Comparison of ENCODE assay signal across 15 cellular contexts in the genomic region with DNA sequence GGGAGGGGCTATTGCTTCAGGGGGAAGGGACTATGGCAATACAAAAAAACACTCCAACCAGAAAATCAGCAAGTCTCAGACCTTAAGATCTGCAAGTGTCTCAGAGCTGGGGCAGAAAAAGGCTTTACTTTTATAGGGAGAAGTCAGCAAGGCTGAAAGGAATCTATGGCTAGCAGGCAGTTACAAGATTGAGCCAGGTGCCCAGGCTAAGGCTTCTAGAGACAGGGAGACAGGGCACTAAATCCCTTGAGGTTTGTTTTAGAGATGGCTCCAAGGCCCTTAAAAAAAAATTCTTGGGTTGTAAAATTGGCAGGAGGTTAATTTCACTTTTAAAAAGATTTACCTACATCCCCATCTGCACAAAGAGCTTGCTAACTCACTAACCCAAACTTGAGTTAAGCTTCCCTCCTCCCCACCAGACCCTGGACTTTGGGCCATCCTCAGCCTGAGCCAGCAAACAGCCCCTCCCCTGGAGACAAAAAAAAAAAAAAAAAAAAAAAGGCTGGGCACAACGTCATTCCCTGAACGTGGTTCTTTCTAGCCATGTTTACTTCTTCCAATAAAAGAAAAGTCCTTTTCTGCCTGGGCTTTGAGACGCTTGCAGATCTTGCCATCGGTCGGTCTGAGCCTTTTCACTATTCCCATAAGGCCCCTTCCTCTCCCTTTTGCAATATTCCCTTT. TPM values are rescaled to one million over a fixed set of nuclear protein-coding genes. Genes with fewer than 3 reads are reported as not detected.
DNase-seq lines count a peak whose midpoint lies in the region; ATAC-seq and TF ChIP-seq lines count a peak whose summit lies in the region.
"Had no signal": no experiment of that assay in that cellular context is flagged by ENCODE, and none has a peak within 500 bp of the region (broad histone marks: within the 10 kb centered on the region; RNA-seq: fewer than 3 reads in every experiment).

No MANE protein-coding gene starts in this region.

- no peaks in the 10 kb centered on the region for H4K20me1 ChIP-seq in IMR-90 (ENCODE audit: insufficient read depth, low read length)

- no peak for DNase-seq in CD4-positive, alpha-beta memory T cell
- DNase-seq in IMR-90: no peak
- no peak for DNase-seq in esophagus muscularis mucosa (ENCODE audit: extremely low spot score)
- DNase-seq in iPS-NIHi11 (ENCODE audit: low spot score): no peak
- DNase-seq in ecto neural progenitor cell (ENCODE audit: low spot score): no peak
- DNase-seq: brain microvascular endothelial cell, KG1, NCI-H1092, NCI-H2081, SHP77 had no signal

- CTCF ChIA-PET in CD4-positive, alpha-beta memory T cell (lab: Charles Lee; ENCODE audit: partially characterized antibody): interaction anchor here (0.6 to 4.5 kb wide), 11 partner anchors 8 to 379 kb away, joined by 3 to 30 read pairs (median 6); a partner anchor contains a TSS
- CTCF ChIA-PET in IMR-90 (lab: Yijun Ruan, JAX): interaction anchor here (1.1 kb wide), 1 partner anchor 107 kb away, joined by 3 read pairs; no protein-coding TSS in a partner anchor

- peaks cover 14 to 43% of the 10 kb centered on the region in 2 experiments for H3K79me1 ChIP-seq in IMR-90 (ENCODE audit: low read depth in 1 of 2, low read length in 2 of 2)

- peaks cover 67 to 74% of the 10 kb centered on the region in 2 donors for H3K36me3 Mint-ChIP-seq in CD4-positive, alpha-beta memory T cell
- H3K36me3 Mint-ChIP-seq: activated naive CD8-positive, alpha-beta T cell had no signal

- peak overlapping the region; percentile 19 to 82 (median 61) for H3K27ac Mint-ChIP-seq in CD4-positive, alpha-beta memory T cell
- H3K27ac Mint-ChIP-seq: activated naive CD8-positive, alpha-beta T cell; dendritic cell treated with granulocyte-macrophage colony-stimulating factor and Interleukin-4, amounts not matched to agents 40 ng/mL and 50 ng/mL, for 4 days had no signal

- no peak overlapping the region for H2AFZ ChIP-seq in IMR-90 (replicated peaks; ENCODE audit: low read length, poor library complexity)

- TSS peak; percentile 53 for BruUV-seq in IMR-90 (replicated peaks; lab: Mats Ljungman, UMichigan)

- H3K14ac ChIP-seq in IMR-90 (replicated peaks; ENCODE audit: low read depth, low read length): no peak overlapping the region

- intact Hi-C loops in CD4-positive, alpha-beta memory T cell (cut with micrococcal nuclease): loop anchor here (2.0 to 5.0 kb wide), 4 partner anchors 45 to 331 kb away; no protein-coding TSS in a partner anchor
- intact Hi-C loops in IMR-90 (cut with micrococcal nuclease): loop anchor here (1.0 to 5.0 kb wide), 7 partner anchors 45 to 240 kb away; a partner anchor contains a TSS
- intact Hi-C loops in esophagus muscularis mucosa (cut with DNase I): loop anchor here (1.0 to 2.0 kb wide), 2 partner anchors 45 to 112 kb away; no protein-coding TSS in a partner anchor

- no peak overlapping the region for H3K4me2 ChIP-seq in IMR-90 (ENCODE audit: low read depth, low read length)

- H3K9me1 ChIP-seq in IMR-90 (ENCODE audit: insufficient read depth, low read length): peaks cover 19% of the 10 kb centered on the region

- H2AK9ac ChIP-seq in IMR-90 (replicated peaks; ENCODE audit: low read depth, low read length, poor library complexity): no peak overlapping the region

- H3K4me3 ChIP-seq in CD4-positive, alpha-beta memory T cell (ENCODE audit: low read length in 2 of 2): no peak overlapping the region
- H3K4me3 ChIP-seq in IMR-90 (ENCODE audit: insufficient read depth, low read depth, low read length) (no peak overlapping the region), esophagus muscularis mucosa (no peak overlapping the region), rectal smooth muscle tissue (ENCODE audit: low read length) (no peak overlapping the region)
- H3K4me3 ChIP-seq: right atrium auricular region had no signal

- H3K4me1 Mint-ChIP-seq in CD4-positive, alpha-beta memory T cell: peaks cover 19 to 55% (median 30%) of the 10 kb centered on the region in 4 donors

- H3K23ac ChIP-seq in IMR-90 (ENCODE audit: low read depth, low read length): no peak overlapping the region; the same call in 1 of the 2 replicates

- peaks cover 31% of the 10 kb centered on the region for H3K36me3 ChIP-seq in CD4-positive, alpha-beta memory T cell (ENCODE audit: insufficient read depth, low read length)
- H3K36me3 ChIP-seq in IMR-90 (ENCODE audit: control insufficient read depth, insufficient read depth, low read length) (peaks cover 25% of the 10 kb centered on the region), esophagus muscularis mucosa (peaks cover 21 to 69% (median 21%) of the 10 kb centered on the region in 4 donors), rectal smooth muscle tissue (ENCODE audit: control insufficient read depth, insufficient read depth, low read length) (peaks cover 9% of the 10 kb centered on the region)

- TF ChIP-seq CTCF in IMR-90 (conservative IDR thresholded peaks at IDR 0.05; ENCODE audit: low read depth, low read length) (no peak), esophagus muscularis mucosa (IDR thresholded peaks at IDR 0.05) (no peak)

- H2AK5ac ChIP-seq in IMR-90 (ENCODE audit: low read depth, low read length): no peak overlapping the region

- no peak overlapping the region for H3K4ac ChIP-seq in IMR-90 (ENCODE audit: low read depth, low read length)

- in situ Hi-C loops in IMR-90 (cut with MboI; ENCODE audit: low sequenced_read_pairs): loop anchor here (5.0 kb wide), 1 partner anchor 111 kb away; no protein-coding TSS in a partner anchor

- no peak overlapping the region for H3K9ac ChIP-seq in IMR-90 (ENCODE audit: low read depth, low read length)
- H3K9ac ChIP-seq in rectal smooth muscle tissue (ENCODE audit: low read length): no peak overlapping the region

- no peaks in the 10 kb centered on the region for H3K9me3 Mint-ChIP-seq in CD4-positive, alpha-beta memory T cell
- H3K9me3 Mint-ChIP-seq: dendritic cell treated with granulocyte-macrophage colony-stimulating factor and Interleukin-4, amounts not matched to agents 40 ng/mL and 50 ng/mL, for 4 days had no signal

- no peak for ATAC-seq in IMR-90 (ENCODE audit: low read depth)
- no peak for ATAC-seq in GM18502 (IDR thresholded peaks at IDR 0.05; ENCODE audit: poor library complexity, unreplicated experiment)

- no CpG with 5 or more reads among the region's 5 CpGs for WGBS in IMR-90 (ENCODE audit: extremely low coverage in 2 of 2, insufficient read length in 1 of 2), 2 experiments
- WGBS in esophagus muscularis mucosa: 40% methylated on average over 5 of the region's 5 CpGs

- POLR2A ChIA-PET in CD4-positive, alpha-beta memory T cell (lab: Charles Lee; ENCODE audit: partially characterized antibody): no interaction called here
- POLR2A ChIA-PET in IMR-90 (lab: Charles Lee; ENCODE audit: unreplicated experiment): no interaction called here

- H3K18ac ChIP-seq in IMR-90 (ENCODE audit: low read depth, low read length): no peak overlapping the region

- no peak overlapping the region for H4K5ac ChIP-seq in IMR-90 (ENCODE audit: low read depth, low read length)

- H4K91ac ChIP-seq in IMR-90 (ENCODE audit: insufficient read depth, low read depth, low read length): no peak overlapping the region

- no peak overlapping the region for H4K8ac ChIP-seq in IMR-90 (ENCODE audit: low read depth in 2 of 2, low read length in 2 of 2)

- TF ChIP-seq RAD21 in IMR-90 (IDR thresholded peaks at IDR 0.05; ENCODE audit: low read length): no peak

- H3K27me3 ChIP-seq in CD4-positive, alpha-beta memory T cell (ENCODE audit: insufficient read depth, low read length): no peaks in the 10 kb centered on the region
- H3K27me3 ChIP-seq in IMR-90 (ENCODE audit: control insufficient read depth, insufficient read depth, low read length) (no peaks in the 10 kb centered on the region), esophagus muscularis mucosa (peaks cover 0 to 3% (median 0%) of the 10 kb centered on the region in 4 donors), rectal smooth muscle tissue (ENCODE audit: control insufficient read depth, insufficient read depth, low read length) (no peaks in the 10 kb centered on the region)
- H3K27me3 ChIP-seq: brain microvascular endothelial cell, right atrium auricular region had no signal

- no peak overlapping the region for H2BK20ac ChIP-seq in IMR-90 (ENCODE audit: low read depth, low read length)

- H3K4me3 Mint-ChIP-seq in CD4-positive, alpha-beta memory T cell: peak overlapping the region in 1 of 8 donors; percentile 17
- H3K4me3 Mint-ChIP-seq: activated naive CD8-positive, alpha-beta T cell; dendritic cell treated with granulocyte-macrophage colony-stimulating factor and Interleukin-4, amounts not matched to agents 40 ng/mL and 50 ng/mL, for 4 days had no signal

- dilution Hi-C loops in IMR-90 (cut with HindIII; ENCODE audit: low sequenced_read_pairs, unreplicated experiment): no loop called here

- no peak overlapping the region for H2BK15ac ChIP-seq in IMR-90 (ENCODE audit: low read depth, low read length)

- H3K27me3 Mint-ChIP-seq in CD4-positive, alpha-beta memory T cell: no peaks in the 10 kb centered on the region
- H3K27me3 Mint-ChIP-seq: activated naive CD8-positive, alpha-beta T cell; dendritic cell treated with granulocyte-macrophage colony-stimulating factor and Interleukin-4, amounts not matched to agents 40 ng/mL and 50 ng/mL, for 4 days had no signal

- H3K9me3 ChIP-seq in CD4-positive, alpha-beta memory T cell (ENCODE audit: control insufficient read depth in 1 of 2, low read length in 2 of 2): no peaks in the 10 kb centered on the region
- H3K9me3 ChIP-seq in IMR-90 (ENCODE audit: control insufficient read depth, insufficient read depth, low read length) (no peaks in the 10 kb centered on the region), esophagus muscularis mucosa (no peaks in the 10 kb centered on the region)
- H3K9me3 ChIP-seq: right atrium auricular region had no signal

- no peak overlapping the region for H3K27ac ChIP-seq in CD4-positive, alpha-beta memory T cell (ENCODE audit: low read depth, low read length)
- H3K27ac ChIP-seq in IMR-90 (ENCODE audit: insufficient read depth, low read length): no peak overlapping the region
- peak overlapping the region; percentile 60 to 84 (median 77) for H3K27ac ChIP-seq in esophagus muscularis mucosa (replicated peaks in 1 of 4)
- peak overlapping the region; percentile 87 for H3K27ac ChIP-seq in rectal smooth muscle tissue (ENCODE audit: low read depth, low read length)
- H3K27ac ChIP-seq: brain microvascular endothelial cell, right atrium auricular region had no signal

- no peak overlapping the region for H2BK120ac ChIP-seq in IMR-90 (ENCODE audit: low read depth, low read length)

- no peak for TF ChIP-seq EP300 in esophagus muscularis mucosa (IDR thresholded peaks at IDR 0.05)

- TF ChIP-seq POLR2A in IMR-90 (IDR thresholded peaks at IDR 0.05; ENCODE audit: low read depth, low read length) (no peak), esophagus muscularis mucosa (IDR thresholded peaks at IDR 0.05; ENCODE audit: low read depth) (no peak)

- no peak overlapping the region for H3K56ac ChIP-seq in IMR-90 (ENCODE audit: extremely low read depth, insufficient read depth, low read length)

- H2BK5ac ChIP-seq in IMR-90 (ENCODE audit: low read depth, low read length, poor library complexity, severe bottlenecking): no peak overlapping the region

- H3K4me1 ChIP-seq in CD4-positive, alpha-beta memory T cell (ENCODE audit: insufficient read depth, low read length): peaks cover 35% of the 10 kb centered on the region
- peaks cover 9% of the 10 kb centered on the region; the same call in 1 of the 2 replicates for H3K4me1 ChIP-seq in IMR-90 (ENCODE audit: control insufficient read depth, insufficient read depth, low read length)
- H3K4me1 ChIP-seq in esophagus muscularis mucosa: peaks cover 10 to 64% (median 55%) of the 10 kb centered on the region in 4 donors
- H3K4me1 ChIP-seq in rectal smooth muscle tissue (ENCODE audit: control insufficient read depth, insufficient read depth, low read length): peaks cover 44% of the 10 kb centered on the region

RNA-seq across cellular contexts. Expression of a gene that starts 17.9 kb away (rescaled TPM):
- total RNA-seq in CD4-positive, alpha-beta memory T cell: not detected
- polyA plus RNA-seq in CD4-positive, alpha-beta memory T cell: not detected
- 0.18 and 0.28 TPM in 2 replicates for total RNA-seq in IMR-90 (2012; rRNA removed)
- polyA plus RNA-seq in IMR-90 (2012; rRNA removed): 0.32 and 0.39 TPM in 2 replicates
- 0.10 and 0.25 TPM in 2 replicates for polyA plus RNA-seq in IMR-90 (2012; cell fraction: cytosol; rRNA removed)
- polyA plus RNA-seq in IMR-90 (2012; cell fraction: nucleus; rRNA removed; ENCODE audit: low replicate concordance): 0.45 and 0.52 TPM in 2 replicates
- total RNA-seq in esophagus muscularis mucosa: 1 to 10 TPM; 1.6 to 4.2 (median 2.6) TPM

Comparison
In these comparisons a context has a peak if more than half of its experiments do, and no peak if none do; other contexts are left out.
1. H3K27ac ChIP-seq: peak in esophagus muscularis mucosa (4 of 4) and rectal smooth muscle tissue (single experiment); none in CD4-positive, alpha-beta memory T cell (single experiment) and IMR-90 (single experiment).